In genomic region chr15:45522931-45523331, GRCh38 we compare ENCODE assay signal across 8 cellular contexts. TPM values are rescaled to one million over a fixed set of nuclear protein-coding genes. Genes with fewer than 3 reads are reported as not detected.
DNase-seq lines count a peak whose midpoint lies in the region; ATAC-seq and TF ChIP-seq lines count a peak whose summit lies in the region.

No MANE protein-coding gene starts in this region.

- H3K27ac ChIP-seq in SJCRH30 = peak overlapping the region; percentile 13; the same call in 1 of the 2 replicates

- no peaks in the 10 kb centered on the region; the same call in 1 of the 2 replicates for H3K27me3 ChIP-seq in SJCRH30

- peak overlapping the region; percentile 82 to 90 for H3K27ac Mint-ChIP-seq in natural killer cell

- intact Hi-C loops in natural killer cell (cut with micrococcal nuclease) = loop anchor here (1.0 kb wide), 1 partner anchor 91 kb away; no protein-coding TSS in a partner anchor

- TF ChIP-seq CTCF in natural killer cell (IDR thresholded peaks at IDR 0.05) = no peak

- H3K36me3 Mint-ChIP-seq in natural killer cell = no peaks in the 10 kb centered on the region

- ATAC-seq in natural killer cell (no peak), GM21723 (IDR thresholded peaks at IDR 0.05; ENCODE audit: unreplicated experiment) (no peak), HG03280 (IDR thresholded peaks at IDR 0.05; ENCODE audit: unreplicated experiment) (no peak)

- peaks cover 38 to 39% of the 10 kb centered on the region in 2 donors for H3K4me1 Mint-ChIP-seq in natural killer cell

- no peaks in the 10 kb centered on the region for H3K36me3 ChIP-seq in SJCRH30

- peak; percentile 2 for DNase-seq in activated CD8-positive, alpha-beta memory T cell treated with anti-CD3 and anti-CD28 coated beads, Interleukin-2, amount 50 U/mL, for 24 hours (ENCODE audit: extremely low read depth)
- DNase-seq in activated CD8-positive, alpha-beta memory T cell treated with anti-CD3 and anti-CD28 coated beads, Interleukin-2, amount 50 U/mL, for 48 hours = no peak
- DNase-seq in SJCRH30 = peak; percentile 71 to 74
- peak; percentile 28 for DNase-seq in epidermal melanocyte (ENCODE audit: insufficient read length, low spot score)
- no peak for DNase-seq in natural killer cell
- DNase-seq in Kasumi-1 (lab: John Stamatoyannopoulos, UW) = no peak

- peaks cover 12% of the 10 kb centered on the region for H3K4me1 ChIP-seq in SJCRH30

- H3K4me3 Mint-ChIP-seq in natural killer cell = peak overlapping the region; percentile 93

- H3K27me3 Mint-ChIP-seq in natural killer cell (ENCODE audit: low read depth in 2 of 2) = no peaks in the 10 kb centered on the region

- no peaks in the 10 kb centered on the region for H3K9me3 ChIP-seq in SJCRH30 (replicated peaks)

- peak overlapping the region; percentile 80 for H3K4me3 ChIP-seq in SJCRH30

- H3K9me3 Mint-ChIP-seq in natural killer cell = no peaks in the 10 kb centered on the region

RNA-seq across cellular contexts. Expression of gene SLC30A4, which starts 0.4 kb away (rescaled TPM):
- total RNA-seq in SJCRH30 (2014; rRNA removed; shearing (Covaris generic)) = 4.4 and 5.0 TPM in 2 replicates
- 10 to 100 TPM in 1 of 3 donors, 1 to 10 TPM in 2; 9.2 to 11.5 (median 9.5) TPM for total RNA-seq in natural killer cell

Comparison
In these comparisons a context has a peak if more than half of its experiments do, and no peak if none do; other contexts are left out.
1. DNase-seq: peak in activated CD8-positive, alpha-beta memory T cell treated with anti-CD3 and anti-CD28 coated beads, Interleukin-2, amount 50 U/mL, for 24 hours (single experiment), SJCRH30 (2 of 2) and epidermal melanocyte (single experiment); none in activated CD8-positive, alpha-beta memory T cell treated with anti-CD3 and anti-CD28 coated beads, Interleukin-2, amount 50 U/mL, for 48 hours (single experiment), natural killer cell (single experiment) and Kasumi-1 (0 of 2).